ENCODE assay signal across 11 cellular contexts in the genomic region with DNA sequence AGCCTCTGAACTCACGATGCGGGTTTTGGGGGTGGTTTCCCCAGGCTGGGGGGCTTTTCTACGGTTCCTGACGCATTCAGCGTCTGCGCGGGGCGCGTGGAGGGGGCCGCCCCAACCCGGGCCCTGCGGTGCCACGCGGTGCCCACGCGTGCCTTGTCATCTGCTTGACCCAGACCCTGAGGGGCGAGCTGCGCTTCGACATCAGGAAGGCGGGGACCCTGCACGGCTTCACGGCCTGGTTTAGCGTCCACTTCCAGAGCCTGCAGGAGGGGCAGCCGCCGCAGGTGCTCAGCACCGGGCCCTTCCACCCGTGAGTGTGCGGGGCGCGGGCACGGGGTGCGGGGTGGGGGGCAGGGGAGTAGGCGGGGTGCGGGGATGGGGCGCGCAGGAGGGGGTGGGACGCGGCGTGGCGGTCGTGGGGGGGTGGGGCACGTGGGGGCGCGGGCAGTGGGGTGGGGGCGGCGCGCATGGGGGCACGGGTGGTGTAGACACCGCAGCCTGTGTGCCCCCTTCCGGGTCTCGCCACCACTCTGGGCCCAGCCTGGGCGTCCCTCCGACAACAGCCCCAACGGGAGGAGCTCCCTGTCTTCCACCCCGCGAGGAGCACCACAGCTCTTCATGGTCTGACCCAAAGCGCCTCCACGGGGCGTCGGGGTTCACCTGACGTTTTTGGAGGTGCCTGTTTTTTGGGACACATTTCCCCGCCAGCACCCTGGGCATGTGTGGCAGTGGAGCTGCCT. TPM values are rescaled to one million over a fixed set of nuclear protein-coding genes. Genes with fewer than 3 reads are reported as not detected.
DNase-seq lines count a peak whose midpoint lies in the region; ATAC-seq, FAIRE-seq and TF ChIP-seq lines count a peak whose summit lies in the region.
"Had no signal": no experiment of that assay in that cellular context is flagged by ENCODE, and none has a peak within 500 bp of the region (broad histone marks: within the 10 kb centered on the region; RNA-seq: fewer than 3 reads in every experiment).

No MANE protein-coding gene starts in this region.

- H3K9me3 Mint-ChIP-seq in astrocyte (ENCODE audit: unreplicated experiment) = no peaks in the 10 kb centered on the region

- H2AFZ ChIP-seq in astrocyte (ENCODE audit: low read depth, low read length) (peak overlapping the region; percentile 12), keratinocyte (ENCODE audit: control insufficient read depth, low read length) (no peak overlapping the region)

- H3K9me3 ChIP-seq in astrocyte (ENCODE audit: insufficient read depth, low read depth, low read length) = no peaks in the 10 kb centered on the region
- no peaks in the 10 kb centered on the region for H3K9me3 ChIP-seq in keratinocyte (ENCODE audit: control insufficient read depth, low read depth, low read length)
- no peaks in the 10 kb centered on the region for H3K9me3 ChIP-seq in stomach smooth muscle (ENCODE audit: control insufficient read depth in 2 of 2, low read length in 2 of 2)

- H3K4me1 Mint-ChIP-seq in astrocyte (ENCODE audit: low read depth, unreplicated experiment) = peaks cover 5% of the 10 kb centered on the region

- H3K36me3 ChIP-seq in astrocyte (ENCODE audit: insufficient read depth, low read length) (peaks cover 18% of the 10 kb centered on the region), keratinocyte (ENCODE audit: control insufficient read depth in 2 of 2, extremely low read depth in 1 of 2, insufficient read depth in 2 of 2, low read length in 2 of 2) (peaks cover 11 to 26% of the 10 kb centered on the region in 2 experiments), stomach smooth muscle (ENCODE audit: control insufficient read depth in 2 of 2, insufficient read depth in 2 of 2, low read length in 2 of 2) (peaks cover 25 to 29% of the 10 kb centered on the region in 2 donors)

- H4K20me1 ChIP-seq in astrocyte (ENCODE audit: insufficient read depth, low read length) = peaks cover 15% of the 10 kb centered on the region
- no peaks in the 10 kb centered on the region for H4K20me1 ChIP-seq in keratinocyte (ENCODE audit: control insufficient read depth, extremely low read depth, insufficient read depth, low read length)

- no peaks in the 10 kb centered on the region for H3K9me1 ChIP-seq in keratinocyte (ENCODE audit: control insufficient read depth, extremely low read depth, insufficient read depth, low read length)

- no peaks in the 10 kb centered on the region for H3K27me3 ChIP-seq in astrocyte (ENCODE audit: insufficient read depth, low read length)
- H3K27me3 ChIP-seq in keratinocyte (ENCODE audit: control insufficient read depth, extremely low read depth, insufficient read depth, low read length) = no peaks in the 10 kb centered on the region
- peaks cover 0 to under 1% of the 10 kb centered on the region in 2 donors for H3K27me3 ChIP-seq in stomach smooth muscle (ENCODE audit: control insufficient read depth in 1 of 2, insufficient read depth in 2 of 2, low read length in 2 of 2)

- no peak overlapping the region for H3K9ac ChIP-seq in astrocyte (ENCODE audit: low read length)
- H3K9ac ChIP-seq in keratinocyte (ENCODE audit: control insufficient read depth, extremely low read depth, insufficient read depth, low read length) = no peak overlapping the region
- peak overlapping the region; percentile 66 to 68 for H3K9ac ChIP-seq in stomach smooth muscle (ENCODE audit: low read length in 2 of 2)

- H3K4me2 ChIP-seq in astrocyte (ENCODE audit: low read length) = peak overlapping the region; percentile 74
- peak overlapping the region; percentile 64 for H3K4me2 ChIP-seq in keratinocyte (ENCODE audit: control insufficient read depth, extremely low read depth, insufficient read depth, low read depth, low read length)

- dilution Hi-C loops in keratinocyte (cut with MboI; ENCODE audit: extremely low pct_ligation_motif_present, low sequenced_read_pairs) = no loop called here

- H3K4me1 ChIP-seq in astrocyte (ENCODE audit: insufficient read depth, low read length) = peaks cover under 1% of the 10 kb centered on the region
- H3K4me1 ChIP-seq in keratinocyte (ENCODE audit: control insufficient read depth, extremely low read depth, insufficient read depth, low read length) = peaks cover 23% of the 10 kb centered on the region
- no peaks in the 10 kb centered on the region for H3K4me1 ChIP-seq in stomach smooth muscle (ENCODE audit: control insufficient read depth, insufficient read depth, low read length)

- no peaks in the 10 kb centered on the region for H3K27me3 Mint-ChIP-seq in astrocyte (ENCODE audit: low read depth, unreplicated experiment)

- H3K27ac ChIP-seq in astrocyte (ENCODE audit: low read depth, low read length) (no peak overlapping the region), keratinocyte (ENCODE audit: control insufficient read depth, insufficient read depth, low read length) (no peak overlapping the region), stomach smooth muscle (ENCODE audit: low read length) (peak overlapping the region; percentile 41)

- DNase-seq in HFF-Myc (ENCODE audit: extremely low read depth, low read depth) (no peak), astrocyte (ENCODE audit: low read depth) (no peak), keratinocyte (ENCODE audit: low read depth, low spot score) (no peak), AG08395 (ENCODE audit: low spot score) (no peak)
- DNase-seq: NCI-H2227 treated with DMSO at 0.1 percent for 48 hours, T1000 had no signal

- FAIRE-seq in astrocyte (lab: Jason Lieb, UNC) (no peak), keratinocyte (lab: Jason Lieb, UNC) (no peak)
- FAIRE-seq: K562 had no signal

- no peak for ATAC-seq in HG03196 (IDR thresholded peaks at IDR 0.05; ENCODE audit: unreplicated experiment)
- no peak for ATAC-seq in HG03469 (IDR thresholded peaks at IDR 0.05; ENCODE audit: unreplicated experiment)
- ATAC-seq: K562 had no signal

- peaks cover 14% of the 10 kb centered on the region for H3K36me3 Mint-ChIP-seq in astrocyte (ENCODE audit: low read depth, unreplicated experiment)

- TF ChIP-seq CTCF in HFF-Myc (IDR thresholded peaks at IDR 0.05; ENCODE audit: low read depth, low read length, missing control alignments) (no peak), astrocyte (IDR thresholded peaks at IDR 0.05; ENCODE audit: insufficient read depth, low read depth, low read length) (no peak), keratinocyte (optimal IDR thresholded peaks at IDR 0.05 in 1 of 3, IDR thresholded peaks at IDR 0.05 in 1 of 3, conservative IDR thresholded peaks at IDR 0.05 in 1 of 3; ENCODE audit: extremely low read depth in 1 of 3, insufficient read depth in 2 of 3, low read length in 3 of 3) (no peak)

- no peaks in the 10 kb centered on the region for H3K79me2 ChIP-seq in astrocyte (ENCODE audit: insufficient read depth, low read length)
- H3K79me2 ChIP-seq in keratinocyte (ENCODE audit: control insufficient read depth, insufficient read depth, low read length) = no peaks in the 10 kb centered on the region

- H3K27ac Mint-ChIP-seq in astrocyte (ENCODE audit: unreplicated experiment) = no peak overlapping the region

- H3K4me3 Mint-ChIP-seq in astrocyte (ENCODE audit: unreplicated experiment) = no peak overlapping the region

- H3K4me3 ChIP-seq in HFF-Myc (replicated peaks; ENCODE audit: low read depth, low read length) (peak overlapping the region; percentile 42), astrocyte (ENCODE audit: insufficient read depth, low read depth, low read length) (peak overlapping the region; percentile 30), keratinocyte (ENCODE audit: control insufficient read depth in 2 of 3, extremely low read depth in 1 of 3, insufficient read depth in 2 of 3, low read depth in 1 of 3, low read length in 3 of 3) (peak overlapping the region in 1 of 3 experiments; percentile 20), stomach smooth muscle (ENCODE audit: low read length in 2 of 2) (peak overlapping the region; percentile 59 to 74)
- H3K4me3 ChIP-seq: K562 had no signal

RNA-seq across cellular contexts. Expression of a gene that starts 26.3 kb away (rescaled TPM):
- total RNA-seq in astrocyte = 105 and 106 TPM in 2 replicates
- polyA plus RNA-seq in keratinocyte = 97.3 to 124 TPM (median 115 TPM) in 3 replicates
- 80.2 TPM for polyA plus RNA-seq in keratinocyte (2011; ENCODE audit: low read depth)
- 84.1 and 131 TPM in 2 replicates for polyA plus RNA-seq in keratinocyte (2011; cell fraction: cytosol; rRNA removed)
- 97.5 and 103 TPM in 2 replicates for polyA plus RNA-seq in keratinocyte (2011; cell fraction: nucleus; rRNA removed)
- 58.7 and 113 TPM in 2 replicates for polyA plus RNA-seq in keratinocyte (2012; ENCODE audit: low replicate concordance)
- polyA minus RNA-seq in keratinocyte = 72.7 to 98.4 TPM (median 93.8 TPM) in 3 replicates
- polyA minus RNA-seq in keratinocyte (2011; cell fraction: cytosol; rRNA and poly(A)+ RNA removed) = 74.4 TPM
- polyA minus RNA-seq in keratinocyte (2011; cell fraction: nucleus; rRNA and poly(A)+ RNA removed) = 32.7 and 42.4 TPM in 2 replicates

RNA-seq across cellular contexts. Expression of a gene that starts 56.9 kb away (rescaled TPM):
- total RNA-seq in astrocyte = 1.0 and 2.0 TPM in 2 replicates
- polyA plus RNA-seq in keratinocyte = not detected in 3 replicates
- not detected for polyA plus RNA-seq in keratinocyte (2011; ENCODE audit: low read depth)
- 0.21 and 0.33 TPM in 2 replicates for polyA plus RNA-seq in keratinocyte (2011; cell fraction: cytosol; rRNA removed)
- polyA plus RNA-seq in keratinocyte (2011; cell fraction: nucleus; rRNA removed) = not detected in 2 replicates
- polyA plus RNA-seq in keratinocyte (2012; ENCODE audit: low replicate concordance) = not detected in 2 replicates
- not detected in 3 replicates for polyA minus RNA-seq in keratinocyte
- polyA minus RNA-seq in keratinocyte (2011; cell fraction: cytosol; rRNA and poly(A)+ RNA removed) = not detected
- not detected in 2 replicates for polyA minus RNA-seq in keratinocyte (2011; cell fraction: nucleus; rRNA and poly(A)+ RNA removed)
- total RNA-seq: fibroblast of lung, K562 had no signal
- polyA plus RNA-seq: K562 had no signal

Comparison
In these comparisons a context has a peak if more than half of its experiments do, and no peak if none do; other contexts are left out.
1. H3K9ac ChIP-seq: peak in stomach smooth muscle (2 of 2); none in astrocyte (single experiment) and keratinocyte (single experiment).